8 cellular contexts compared by ENCODE assay signal in the genomic region with DNA sequence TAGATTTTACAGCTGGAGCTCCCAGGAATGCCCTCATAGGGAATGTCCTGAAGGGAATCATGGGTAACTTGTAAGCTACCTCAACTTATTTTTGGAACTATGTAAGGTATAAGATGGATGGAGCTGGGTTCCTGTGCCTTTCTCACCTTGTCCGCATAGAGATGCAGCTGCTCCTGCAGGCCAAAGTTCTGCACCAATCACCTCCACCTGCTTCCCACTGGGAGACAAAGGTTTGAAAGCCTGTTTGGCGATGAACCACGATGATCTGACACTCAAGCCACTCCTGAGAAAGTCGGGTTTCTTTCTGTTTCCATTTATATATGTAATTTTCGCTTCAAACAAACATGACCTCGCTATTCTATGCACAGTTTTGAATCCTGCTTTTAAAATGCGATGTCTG. TPM values are rescaled to one million over a fixed set of nuclear protein-coding genes. Genes with fewer than 3 reads are reported as not detected.
DNase-seq lines count a peak whose midpoint lies in the region; ATAC-seq, FAIRE-seq and TF ChIP-seq lines count a peak whose summit lies in the region.

No MANE protein-coding gene starts in this region.

- H3K27me3 ChIP-seq in astrocyte (ENCODE audit: insufficient read depth, low read length) (no peaks in the 10 kb centered on the region), right lobe of liver (no peaks in the 10 kb centered on the region), uterus (no peaks in the 10 kb centered on the region)

- no peak for DNase-seq in LNCaP clone FGC (ENCODE audit: low read depth)
- DNase-seq in astrocyte (ENCODE audit: low read depth) = no peak
- DNase-seq in right lobe of liver = no peak
- no peak for DNase-seq in uterus
- DNase-seq in KG1 (lab: John Stamatoyannopoulos, UW) = no peak
- DNase-seq in SKM-1 treated with dmso at 0.1 percent for 144 hours (lab: John Stamatoyannopoulos, UW; ENCODE audit: unreplicated experiment) = no peak

- H3K4me1 ChIP-seq in astrocyte (ENCODE audit: insufficient read depth, low read length) (no peaks in the 10 kb centered on the region), right lobe of liver (peaks cover 0 to 15% (median 0%) of the 10 kb centered on the region in 4 donors), uterus (no peaks in the 10 kb centered on the region)

- H3K9me3 ChIP-seq in astrocyte (ENCODE audit: insufficient read depth, low read depth, low read length) = no peaks in the 10 kb centered on the region
- no peaks in the 10 kb centered on the region for H3K9me3 ChIP-seq in right lobe of liver
- H3K9me3 ChIP-seq in uterus = no peaks in the 10 kb centered on the region

- intact Hi-C loops in right lobe of liver (cut with DNase I) (no loop called here), uterus (cut with DNase I; ENCODE audit: low total_unique reads) (no loop called here)

- no peak overlapping the region for H3K27ac Mint-ChIP-seq in astrocyte (ENCODE audit: unreplicated experiment)

- no peaks in the 10 kb centered on the region for H3K36me3 ChIP-seq in astrocyte (ENCODE audit: insufficient read depth, low read length)
- H3K36me3 ChIP-seq in right lobe of liver = peaks cover 0 to 18% (median 0%) of the 10 kb centered on the region in 4 donors
- no peaks in the 10 kb centered on the region for H3K36me3 ChIP-seq in uterus

- ATAC-seq in GM18511 (IDR thresholded peaks at IDR 0.05; ENCODE audit: unreplicated experiment) (peak; percentile 5), right lobe of liver (peak; percentile 20 to 46 (median 36)), GM21723 (IDR thresholded peaks at IDR 0.05; ENCODE audit: unreplicated experiment) (no peak)

- no peak for FAIRE-seq in astrocyte (lab: Jason Lieb, UNC)

- H3K4me3 Mint-ChIP-seq in astrocyte (ENCODE audit: unreplicated experiment) = peak overlapping the region; percentile 89

- WGBS in right lobe of liver (ENCODE audit: insufficient coverage, low coverage, low lambda C conversion rate, missing lambda C conversion rate) = 2% methylated on average over 6 of the region's 7 CpGs

- peaks cover 5% of the 10 kb centered on the region for H3K36me3 Mint-ChIP-seq in astrocyte (ENCODE audit: low read depth, unreplicated experiment)

- peaks cover 9% of the 10 kb centered on the region for H3K4me1 Mint-ChIP-seq in astrocyte (ENCODE audit: low read depth, unreplicated experiment)

- H3K4me3 ChIP-seq in LNCaP clone FGC (ENCODE audit: low read depth, low read length) (peak overlapping the region; percentile 61), astrocyte (ENCODE audit: insufficient read depth, low read depth, low read length) (peak overlapping the region; percentile 83), right lobe of liver (peak overlapping the region; percentile 55 to 60 (median 57)), uterus (peak overlapping the region; percentile 73 to 87)

- H3K27me3 Mint-ChIP-seq in astrocyte (ENCODE audit: low read depth, unreplicated experiment) = no peaks in the 10 kb centered on the region

- no peak for TF ChIP-seq POLR2A in right lobe of liver (IDR thresholded peaks at IDR 0.05)
- no peak for TF ChIP-seq POLR2A in uterus (IDR thresholded peaks at IDR 0.05)

- H3K79me2 ChIP-seq in astrocyte (ENCODE audit: insufficient read depth, low read length) = no peaks in the 10 kb centered on the region

- no peaks in the 10 kb centered on the region for H4K20me1 ChIP-seq in astrocyte (ENCODE audit: insufficient read depth, low read length)

- peak overlapping the region; percentile 81 for H2AFZ ChIP-seq in astrocyte (ENCODE audit: low read depth, low read length)

- H3K4me2 ChIP-seq in astrocyte (ENCODE audit: low read length) = peak overlapping the region; percentile 92

- TF ChIP-seq CTCF in LNCaP clone FGC (IDR thresholded peaks at IDR 0.05; ENCODE audit: control insufficient read depth, extremely low read depth, insufficient read depth) = no peak
- TF ChIP-seq CTCF in astrocyte (IDR thresholded peaks at IDR 0.05; ENCODE audit: insufficient read depth, low read depth, low read length) = no peak
- TF ChIP-seq CTCF in right lobe of liver (IDR thresholded peaks at IDR 0.05) = no peak
- no peak for TF ChIP-seq CTCF in uterus (IDR thresholded peaks at IDR 0.05)

- H3K9ac ChIP-seq in astrocyte (ENCODE audit: low read length) = peak overlapping the region; percentile 81

- H3K9me3 Mint-ChIP-seq in astrocyte (ENCODE audit: unreplicated experiment) = no peaks in the 10 kb centered on the region

- H3K27ac ChIP-seq in astrocyte (ENCODE audit: low read depth, low read length) (no peak overlapping the region), right lobe of liver (no peak overlapping the region), uterus (peak overlapping the region; percentile 79 to 91)

RNA-seq across cellular contexts. Expression of gene AKAP5, which starts 0.6 kb away (rescaled TPM):
- total RNA-seq in astrocyte (2.9 and 3.1 TPM in 2 replicates), right lobe of liver (1 to 10 TPM in 1 of 6 experiments, under 1 TPM in 5; 0.12 to 1.0 (median 0.30) TPM), uterus (1 to 10 TPM in 2 of 4 donors, under 1 TPM in 2; 0.51 to 5.3 (median 2.8) TPM)

RNA-seq across cellular contexts. Expression of gene ZBTB25, which starts 38.9 kb away (rescaled TPM):
- total RNA-seq in astrocyte = 9.5 and 9.7 TPM in 2 replicates
- total RNA-seq in right lobe of liver = 1 to 10 TPM; 5.5 to 6.2 (median 5.7) TPM
- 10 to 100 TPM in 3 of 4 donors, 1 to 10 TPM in 1; 4.6 to 34.4 (median 11.2) TPM for total RNA-seq in uterus

RNA-seq across cellular contexts. Expression of gene ZBTB1, which starts 39.9 kb away (rescaled TPM):
- total RNA-seq in astrocyte (43.0 and 45.2 TPM in 2 replicates), right lobe of liver (10 to 100 TPM; 10.6 to 16.8 (median 14.9) TPM), uterus (100 to 1,000 TPM in 2 of 4 donors, 10 to 100 TPM in 2; 16.1 to 126 (median 82.4) TPM)

Comparison
In these comparisons a context has a peak if more than half of its experiments do, and no peak if none do; other contexts are left out.
1. H3K27ac ChIP-seq: peak in uterus (2 of 2); none in astrocyte (single experiment) and right lobe of liver (0 of 3).
2. Peak in every context shown above with its lines, with median percentiles within 50 percentile points of each other: H3K4me3 ChIP-seq.